ENCODE assay signal across 9 cellular contexts in genomic region chr11:118606157-118606843, GRCh38. TPM values are rescaled to one million over a fixed set of nuclear protein-coding genes. Genes with fewer than 3 reads are reported as not detected.
A peak's percentile ranks its signal among the peaks of the same experiment; 100 is the strongest.
DNase-seq lines count a peak whose midpoint lies in the region; ATAC-seq and TF ChIP-seq lines count a peak whose summit lies in the region.
"Had no signal": no experiment of that assay in that cellular context is flagged by ENCODE, and none has a peak within 500 bp of the region (broad histone marks: within the 10 kb centered on the region; RNA-seq: fewer than 3 reads in every experiment).

No MANE protein-coding gene starts in this region.

- POLR2A ChIA-PET in naive thymus-derived CD8-positive, alpha-beta T cell (lab: Charles Lee), result interaction anchor here (0.5 to 1.8 kb wide), 5 partner anchors 8 to 308 kb away, joined by 3 to 5 read pairs (median 3); partner anchors contain the start of gene ARCN1

- H3K4me3 ChIP-seq in esophagus (ENCODE audit: low read depth in 1 of 2, low read length in 2 of 2), result no peak overlapping the region
- H3K4me3 ChIP-seq in MG63, result no peak overlapping the region

- H3K27me3 ChIP-seq in esophagus (ENCODE audit: control insufficient read depth in 1 of 2, insufficient read depth in 2 of 2, low read length in 2 of 2) (no peaks in the 10 kb centered on the region), MG63 (no peaks in the 10 kb centered on the region)

- H3K9me3 ChIP-seq in esophagus (ENCODE audit: control insufficient read depth in 2 of 2, insufficient read depth in 1 of 2, low read depth in 1 of 2, low read length in 1 of 2), result peaks cover 0 to 4% of the 10 kb centered on the region in 2 donors
- H3K9me3 ChIP-seq in MG63, result no peaks in the 10 kb centered on the region

- peaks cover 3 to 8% of the 10 kb centered on the region in 2 donors for H3K36me3 ChIP-seq in esophagus (ENCODE audit: control insufficient read depth in 2 of 2, insufficient read depth in 2 of 2, low read length in 1 of 2)
- H3K36me3 ChIP-seq in MG63, result peaks cover 22% of the 10 kb centered on the region

- 81 to 82% methylated on average over 7 of the region's 7 CpGs for WGBS in esophagus, 2 donors

- ATAC-seq in naive thymus-derived CD8-positive, alpha-beta T cell, result no peak

- peaks cover 2 to 12% of the 10 kb centered on the region in 2 donors for H3K4me1 ChIP-seq in esophagus (ENCODE audit: control insufficient read depth in 2 of 2, insufficient read depth in 2 of 2, low read length in 1 of 2)

- TF ChIP-seq CTCF in type B pancreatic cell (conservative IDR thresholded peaks at IDR 0.05), result no peak

- no peak overlapping the region for H3K27ac Mint-ChIP-seq in activated T-cell treated with anti-CD3 and anti-CD28 coated beads, Interleukin-2, amount 50 U/mL, for 24 hours
- H3K27ac Mint-ChIP-seq in naive thymus-derived CD8-positive, alpha-beta T cell, result peak overlapping the region in 7 of 10 donors; percentile 81 to 95 (median 86)
- H3K27ac Mint-ChIP-seq in type B pancreatic cell, result no peak overlapping the region

- DNase-seq in activated T-cell treated with anti-CD3 and anti-CD28 coated beads, Interleukin-2, amount 50 U/mL, for 24 hours, result peak; percentile 26
- no peak for DNase-seq in activated T-cell treated with anti-CD3 and anti-CD28 coated beads, Interleukin-2, amount 50 U/mL, for 1 hour
- no peak for DNase-seq in naive thymus-derived CD8-positive, alpha-beta T cell
- DNase-seq in type B pancreatic cell (ENCODE audit: extremely low spot score, unreplicated experiment) (no peak), NCI-H748 (lab: John Stamatoyannopoulos, UW; ENCODE audit: unreplicated experiment) (no peak), MG63 (no peak), GM03348 (ENCODE audit: low spot score) (no peak)
- DNase-seq: NCI-H2029 had no signal

- peaks cover 20% of the 10 kb centered on the region for H3K27me3 Mint-ChIP-seq in activated T-cell treated with anti-CD3 and anti-CD28 coated beads, Interleukin-2, amount 50 U/mL, for 24 hours
- H3K27me3 Mint-ChIP-seq in naive thymus-derived CD8-positive, alpha-beta T cell, result peaks cover 0 to 14% (median under 1%) of the 10 kb centered on the region in 5 donors
- H3K27me3 Mint-ChIP-seq in type B pancreatic cell, result peaks cover 32% of the 10 kb centered on the region

- H3K9me3 Mint-ChIP-seq in activated T-cell treated with anti-CD3 and anti-CD28 coated beads, Interleukin-2, amount 50 U/mL, for 24 hours, result no peaks in the 10 kb centered on the region
- H3K9me3 Mint-ChIP-seq in naive thymus-derived CD8-positive, alpha-beta T cell, result no peaks in the 10 kb centered on the region
- no peaks in the 10 kb centered on the region for H3K9me3 Mint-ChIP-seq in type B pancreatic cell

- peak overlapping the region; percentile 38 to 46 for H3K27ac ChIP-seq in esophagus (ENCODE audit: low read depth in 2 of 2, low read length in 1 of 2)

- peaks cover 28% of the 10 kb centered on the region for H3K4me1 Mint-ChIP-seq in activated T-cell treated with anti-CD3 and anti-CD28 coated beads, Interleukin-2, amount 50 U/mL, for 24 hours (ENCODE audit: low read depth)
- H3K4me1 Mint-ChIP-seq in naive thymus-derived CD8-positive, alpha-beta T cell, result peaks cover 20 to 33% (median 26%) of the 10 kb centered on the region in 4 donors
- peaks cover 46% of the 10 kb centered on the region for H3K4me1 Mint-ChIP-seq in type B pancreatic cell (ENCODE audit: unreplicated experiment)

- H3K36me3 Mint-ChIP-seq in activated T-cell treated with anti-CD3 and anti-CD28 coated beads, Interleukin-2, amount 50 U/mL, for 24 hours (ENCODE audit: low read depth), result peaks cover 25% of the 10 kb centered on the region
- peaks cover 0 to 20% (median 0%) of the 10 kb centered on the region in 3 donors for H3K36me3 Mint-ChIP-seq in naive thymus-derived CD8-positive, alpha-beta T cell
- peaks cover 10% of the 10 kb centered on the region for H3K36me3 Mint-ChIP-seq in type B pancreatic cell

- no peak overlapping the region for H3K4me3 Mint-ChIP-seq in activated T-cell treated with anti-CD3 and anti-CD28 coated beads, Interleukin-2, amount 50 U/mL, for 24 hours
- peak overlapping the region; percentile 48 to 87 (median 71) for H3K4me3 Mint-ChIP-seq in naive thymus-derived CD8-positive, alpha-beta T cell
- H3K4me3 Mint-ChIP-seq in type B pancreatic cell, result peak overlapping the region; percentile 70

RNA-seq across cellular contexts. Expression of gene PHLDB1, which starts 1.1 kb away (rescaled TPM):
- polyA plus RNA-seq in esophagus, result 10 to 100 TPM; 12.9 to 25.7 TPM
- total RNA-seq in naive thymus-derived CD8-positive, alpha-beta T cell, result 1 to 10 TPM; 3.0 to 4.1 TPM
- under 1 TPM in 2 of 3 donors, not detected in 1; 0.07 to 0.46 TPM for polyA plus RNA-seq in naive thymus-derived CD8-positive, alpha-beta T cell
- total RNA-seq in type B pancreatic cell (ENCODE audit: low replicate concordance), result 21.2 and 63.1 TPM in 2 replicates
- total RNA-seq in MG63 (2014; rRNA removed; shearing (Covaris generic); ENCODE audit: low replicate concordance), result 55.3 and 58.4 TPM in 2 replicates

RNA-seq across cellular contexts. Expression of gene ARCN1, which starts 34.1 kb away (rescaled TPM):
- polyA plus RNA-seq in esophagus, result 10 to 100 TPM; 44.7 to 58.0 TPM
- total RNA-seq in naive thymus-derived CD8-positive, alpha-beta T cell, result 100 to 1,000 TPM; 106 to 118 TPM
- polyA plus RNA-seq in naive thymus-derived CD8-positive, alpha-beta T cell, result 100 to 1,000 TPM; 121 to 138 (median 130) TPM
- total RNA-seq in type B pancreatic cell (ENCODE audit: low replicate concordance), result 139 and 175 TPM in 2 replicates
- total RNA-seq in MG63 (2014; rRNA removed; shearing (Covaris generic); ENCODE audit: low replicate concordance), result 92.2 and 122 TPM in 2 replicates

RNA-seq across cellular contexts. Expression of gene IFT46, which starts 40.6 kb away (rescaled TPM):
- 10 to 100 TPM in 1 of 2 donors, 1 to 10 TPM in 1; 8.6 to 10.9 TPM for polyA plus RNA-seq in esophagus
- 10 to 100 TPM; 14.9 to 15.6 TPM for total RNA-seq in naive thymus-derived CD8-positive, alpha-beta T cell
- polyA plus RNA-seq in naive thymus-derived CD8-positive, alpha-beta T cell, result 1 to 10 TPM; 6.7 to 8.3 (median 6.7) TPM
- 18.9 and 28.7 TPM in 2 replicates for total RNA-seq in type B pancreatic cell (ENCODE audit: low replicate concordance)
- total RNA-seq in MG63 (2014; rRNA removed; shearing (Covaris generic); ENCODE audit: low replicate concordance), result 41.0 and 214 TPM in 2 replicates

Comparison
In these comparisons a context has a peak if more than half of its experiments do, and no peak if none do; other contexts are left out.
1. H3K27ac Mint-ChIP-seq: peak in naive thymus-derived CD8-positive, alpha-beta T cell (7 of 10); none in activated T-cell treated with anti-CD3 and anti-CD28 coated beads, Interleukin-2, amount 50 U/mL, for 24 hours (single experiment) and type B pancreatic cell (single experiment).